In genomic region chr5:55708732-55709131, GRCh38 we compare ENCODE assay signal across 1 cellular context.
TF ChIP-seq lines count a peak whose summit lies in the region.

No MANE protein-coding gene starts in this region.

TF ChIP-seq in endothelial cell of umbilical vein, 7 proteins besides CTCF, POLR2A, EP300 and RAD21 (continued from another document):
- no peak for TF ChIP-seq POLR2AphosphoS5 (IDR thresholded peaks at IDR 0.05; ENCODE audit: insufficient read depth, low read depth, low read length)
